ENCODE assay signal across 1 cellular context in the genomic region with DNA sequence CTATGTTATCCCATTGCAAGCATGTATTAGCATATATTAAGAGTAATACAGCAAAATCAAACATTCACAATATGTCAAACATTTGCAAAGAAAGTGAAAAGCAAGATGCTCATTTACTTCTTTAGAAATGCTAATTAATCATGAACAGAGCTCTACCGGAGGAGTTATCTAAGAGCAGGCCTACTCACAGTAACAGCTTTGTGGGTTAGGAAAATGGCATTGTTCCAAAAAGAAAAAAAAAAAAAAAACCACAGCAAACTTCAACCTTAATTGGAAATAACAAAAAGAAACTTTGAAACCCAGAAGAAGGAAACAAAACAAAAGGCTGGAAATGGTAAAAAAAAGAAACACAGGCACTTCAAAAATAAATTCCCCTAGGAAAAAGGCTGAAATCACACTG.
TF ChIP-seq lines count a peak whose summit lies in the region.

No MANE protein-coding gene starts in this region.

TF ChIP-seq in GM12878, 131 proteins besides CTCF, POLR2A, EP300 and RAD21 (continued from another document and continues in another):
- TF ChIP-seq, protein P1, sequence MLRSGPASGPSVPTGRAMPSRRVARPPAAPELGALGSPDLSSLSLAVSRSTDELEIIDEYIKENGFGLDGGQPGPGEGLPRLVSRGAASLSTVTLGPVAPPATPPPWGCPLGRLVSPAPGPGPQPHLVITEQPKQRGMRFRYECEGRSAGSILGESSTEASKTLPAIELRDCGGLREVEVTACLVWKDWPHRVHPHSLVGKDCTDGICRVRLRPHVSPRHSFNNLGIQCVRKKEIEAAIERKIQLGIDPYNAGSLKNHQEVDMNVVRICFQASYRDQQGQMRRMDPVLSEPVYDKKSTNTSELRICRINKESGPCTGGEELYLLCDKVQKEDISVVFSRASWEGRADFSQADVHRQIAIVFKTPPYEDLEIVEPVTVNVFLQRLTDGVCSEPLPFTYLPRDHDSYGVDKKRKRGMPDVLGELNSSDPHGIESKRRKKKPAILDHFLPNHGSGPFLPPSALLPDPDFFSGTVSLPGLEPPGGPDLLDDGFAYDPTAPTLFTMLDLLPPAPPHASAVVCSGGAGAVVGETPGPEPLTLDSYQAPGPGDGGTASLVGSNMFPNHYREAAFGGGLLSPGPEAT (IDR thresholded peaks at IDR 0.05; ENCODE audit: low read depth), result peak; percentile 30; the same call in 1 of the 2 replicates
- TF ChIP-seq, protein P2, sequence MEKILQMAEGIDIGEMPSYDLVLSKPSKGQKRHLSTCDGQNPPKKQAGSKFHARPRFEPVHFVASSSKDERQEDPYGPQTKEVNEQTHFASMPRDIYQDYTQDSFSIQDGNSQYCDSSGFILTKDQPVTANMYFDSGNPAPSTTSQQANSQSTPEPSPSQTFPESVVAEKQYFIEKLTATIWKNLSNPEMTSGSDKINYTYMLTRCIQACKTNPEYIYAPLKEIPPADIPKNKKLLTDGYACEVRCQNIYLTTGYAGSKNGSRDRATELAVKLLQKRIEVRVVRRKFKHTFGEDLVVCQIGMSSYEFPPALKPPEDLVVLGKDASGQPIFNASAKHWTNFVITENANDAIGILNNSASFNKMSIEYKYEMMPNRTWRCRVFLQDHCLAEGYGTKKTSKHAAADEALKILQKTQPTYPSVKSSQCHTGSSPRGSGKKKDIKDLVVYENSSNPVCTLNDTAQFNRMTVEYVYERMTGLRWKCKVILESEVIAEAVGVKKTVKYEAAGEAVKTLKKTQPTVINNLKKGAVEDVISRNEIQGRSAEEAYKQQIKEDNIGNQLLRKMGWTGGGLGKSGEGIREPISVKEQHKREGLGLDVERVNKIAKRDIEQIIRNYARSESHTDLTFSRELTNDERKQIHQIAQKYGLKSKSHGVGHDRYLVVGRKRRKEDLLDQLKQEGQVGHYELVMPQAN (conservative IDR thresholded peaks at IDR 0.05), result no peak
- TF ChIP-seq NFYA (IDR thresholded peaks at IDR 0.05; ENCODE audit: borderline replicate concordance, low read depth, low read length), result no peak
- TF ChIP-seq, protein P3, sequence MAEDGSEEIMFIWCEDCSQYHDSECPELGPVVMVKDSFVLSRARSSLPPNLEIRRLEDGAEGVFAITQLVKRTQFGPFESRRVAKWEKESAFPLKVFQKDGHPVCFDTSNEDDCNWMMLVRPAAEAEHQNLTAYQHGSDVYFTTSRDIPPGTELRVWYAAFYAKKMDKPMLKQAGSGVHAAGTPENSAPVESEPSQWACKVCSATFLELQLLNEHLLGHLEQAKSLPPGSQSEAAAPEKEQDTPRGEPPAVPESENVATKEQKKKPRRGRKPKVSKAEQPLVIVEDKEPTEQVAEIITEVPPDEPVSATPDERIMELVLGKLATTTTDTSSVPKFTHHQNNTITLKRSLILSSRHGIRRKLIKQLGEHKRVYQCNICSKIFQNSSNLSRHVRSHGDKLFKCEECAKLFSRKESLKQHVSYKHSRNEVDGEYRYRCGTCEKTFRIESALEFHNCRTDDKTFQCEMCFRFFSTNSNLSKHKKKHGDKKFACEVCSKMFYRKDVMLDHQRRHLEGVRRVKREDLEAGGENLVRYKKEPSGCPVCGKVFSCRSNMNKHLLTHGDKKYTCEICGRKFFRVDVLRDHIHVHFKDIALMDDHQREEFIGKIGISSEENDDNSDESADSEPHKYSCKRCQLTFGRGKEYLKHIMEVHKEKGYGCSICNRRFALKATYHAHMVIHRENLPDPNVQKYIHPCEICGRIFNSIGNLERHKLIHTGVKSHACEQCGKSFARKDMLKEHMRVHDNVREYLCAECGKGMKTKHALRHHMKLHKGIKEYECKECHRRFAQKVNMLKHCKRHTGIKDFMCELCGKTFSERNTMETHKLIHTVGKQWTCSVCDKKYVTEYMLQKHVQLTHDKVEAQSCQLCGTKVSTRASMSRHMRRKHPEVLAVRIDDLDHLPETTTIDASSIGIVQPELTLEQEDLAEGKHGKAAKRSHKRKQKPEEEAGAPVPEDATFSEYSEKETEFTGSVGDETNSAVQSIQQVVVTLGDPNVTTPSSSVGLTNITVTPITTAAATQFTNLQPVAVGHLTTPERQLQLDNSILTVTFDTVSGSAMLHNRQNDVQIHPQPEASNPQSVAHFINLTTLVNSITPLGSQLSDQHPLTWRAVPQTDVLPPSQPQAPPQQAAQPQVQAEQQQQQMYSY (CRISPR knock-in tag; IDR thresholded peaks at IDR 0.05), result no peak
- no peak for TF ChIP-seq SIX5 (IDR thresholded peaks at IDR 0.05; ENCODE audit: low read depth, low read length, severe bottlenecking)
- no peak for TF ChIP-seq SMAD5 (IDR thresholded peaks at IDR 0.05; ENCODE audit: low read depth)
- TF ChIP-seq MYB (IDR thresholded peaks at IDR 0.05; ENCODE audit: borderline replicate concordance, low read depth, low read length), result no peak
- TF ChIP-seq SUPT20H (IDR thresholded peaks at IDR 0.05; ENCODE audit: borderline replicate concordance, control insufficient read depth, low read depth, low read length), result no peak
- TF ChIP-seq, protein P4, sequence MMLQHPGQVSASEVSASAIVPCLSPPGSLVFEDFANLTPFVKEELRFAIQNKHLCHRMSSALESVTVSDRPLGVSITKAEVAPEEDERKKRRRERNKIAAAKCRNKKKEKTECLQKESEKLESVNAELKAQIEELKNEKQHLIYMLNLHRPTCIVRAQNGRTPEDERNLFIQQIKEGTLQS (IDR thresholded peaks at IDR 0.05; ENCODE audit: borderline replicate concordance, extremely low read depth, low read depth, low read length), result no peak
- TF ChIP-seq FOS (IDR thresholded peaks at IDR 0.05; ENCODE audit: borderline replicate concordance, extremely low read depth, insufficient read length), result no peak
- no peak for TF ChIP-seq GABPA (IDR thresholded peaks at IDR 0.05; ENCODE audit: low read depth)
- TF ChIP-seq, protein P5, sequence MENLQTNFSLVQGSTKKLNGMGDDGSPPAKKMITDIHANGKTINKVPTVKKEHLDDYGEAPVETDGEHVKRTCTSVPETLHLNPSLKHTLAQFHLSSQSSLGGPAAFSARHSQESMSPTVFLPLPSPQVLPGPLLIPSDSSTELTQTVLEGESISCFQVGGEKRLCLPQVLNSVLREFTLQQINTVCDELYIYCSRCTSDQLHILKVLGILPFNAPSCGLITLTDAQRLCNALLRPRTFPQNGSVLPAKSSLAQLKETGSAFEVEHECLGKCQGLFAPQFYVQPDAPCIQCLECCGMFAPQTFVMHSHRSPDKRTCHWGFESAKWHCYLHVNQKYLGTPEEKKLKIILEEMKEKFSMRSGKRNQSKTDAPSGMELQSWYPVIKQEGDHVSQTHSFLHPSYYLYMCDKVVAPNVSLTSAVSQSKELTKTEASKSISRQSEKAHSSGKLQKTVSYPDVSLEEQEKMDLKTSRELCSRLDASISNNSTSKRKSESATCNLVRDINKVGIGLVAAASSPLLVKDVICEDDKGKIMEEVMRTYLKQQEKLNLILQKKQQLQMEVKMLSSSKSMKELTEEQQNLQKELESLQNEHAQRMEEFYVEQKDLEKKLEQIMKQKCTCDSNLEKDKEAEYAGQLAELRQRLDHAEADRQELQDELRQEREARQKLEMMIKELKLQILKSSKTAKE (IDR thresholded peaks at IDR 0.05; ENCODE audit: low read depth, poor library complexity, severe bottlenecking), result no peak
- TF ChIP-seq, protein P6, sequence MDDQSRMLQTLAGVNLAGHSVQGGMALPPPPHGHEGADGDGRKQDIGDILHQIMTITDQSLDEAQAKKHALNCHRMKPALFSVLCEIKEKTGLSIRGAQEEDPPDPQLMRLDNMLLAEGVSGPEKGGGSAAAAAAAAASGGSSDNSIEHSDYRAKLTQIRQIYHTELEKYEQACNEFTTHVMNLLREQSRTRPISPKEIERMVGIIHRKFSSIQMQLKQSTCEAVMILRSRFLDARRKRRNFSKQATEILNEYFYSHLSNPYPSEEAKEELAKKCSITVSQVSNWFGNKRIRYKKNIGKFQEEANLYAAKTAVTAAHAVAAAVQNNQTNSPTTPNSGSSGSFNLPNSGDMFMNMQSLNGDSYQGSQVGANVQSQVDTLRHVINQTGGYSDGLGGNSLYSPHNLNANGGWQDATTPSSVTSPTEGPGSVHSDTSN (IDR thresholded peaks at IDR 0.05; ENCODE audit: insufficient replicate concordance, low read depth, low read length), result no peak
- no peak for TF ChIP-seq IRF4 (IDR thresholded peaks at IDR 0.05; ENCODE audit: low read depth, low read length)
- no peak for TF ChIP-seq TCF12 (IDR thresholded peaks at IDR 0.05; ENCODE audit: low read depth, low read length)
- no peak for TF ChIP-seq GATAD2B (conservative IDR thresholded peaks at IDR 0.05; ENCODE audit: low read depth)
- TF ChIP-seq, protein P7, sequence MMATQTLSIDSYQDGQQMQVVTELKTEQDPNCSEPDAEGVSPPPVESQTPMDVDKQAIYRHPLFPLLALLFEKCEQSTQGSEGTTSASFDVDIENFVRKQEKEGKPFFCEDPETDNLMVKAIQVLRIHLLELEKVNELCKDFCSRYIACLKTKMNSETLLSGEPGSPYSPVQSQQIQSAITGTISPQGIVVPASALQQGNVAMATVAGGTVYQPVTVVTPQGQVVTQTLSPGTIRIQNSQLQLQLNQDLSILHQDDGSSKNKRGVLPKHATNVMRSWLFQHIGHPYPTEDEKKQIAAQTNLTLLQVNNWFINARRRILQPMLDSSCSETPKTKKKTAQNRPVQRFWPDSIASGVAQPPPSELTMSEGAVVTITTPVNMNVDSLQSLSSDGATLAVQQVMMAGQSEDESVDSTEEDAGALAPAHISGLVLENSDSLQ (IDR thresholded peaks at IDR 0.05), result no peak
- no peak for TF ChIP-seq SREBF2 (IDR thresholded peaks at IDR 0.05; ENCODE audit: low read length)
- no peak for TF ChIP-seq NR2F1 (conservative IDR thresholded peaks at IDR 0.05)
- no peak for TF ChIP-seq SUZ12 (IDR thresholded peaks at IDR 0.05; ENCODE audit: unreplicated experiment)
- no peak for TF ChIP-seq ZNF274 (IDR thresholded peaks at IDR 0.05; ENCODE audit: insufficient read depth, insufficient read length)
- TF ChIP-seq, protein P8, sequence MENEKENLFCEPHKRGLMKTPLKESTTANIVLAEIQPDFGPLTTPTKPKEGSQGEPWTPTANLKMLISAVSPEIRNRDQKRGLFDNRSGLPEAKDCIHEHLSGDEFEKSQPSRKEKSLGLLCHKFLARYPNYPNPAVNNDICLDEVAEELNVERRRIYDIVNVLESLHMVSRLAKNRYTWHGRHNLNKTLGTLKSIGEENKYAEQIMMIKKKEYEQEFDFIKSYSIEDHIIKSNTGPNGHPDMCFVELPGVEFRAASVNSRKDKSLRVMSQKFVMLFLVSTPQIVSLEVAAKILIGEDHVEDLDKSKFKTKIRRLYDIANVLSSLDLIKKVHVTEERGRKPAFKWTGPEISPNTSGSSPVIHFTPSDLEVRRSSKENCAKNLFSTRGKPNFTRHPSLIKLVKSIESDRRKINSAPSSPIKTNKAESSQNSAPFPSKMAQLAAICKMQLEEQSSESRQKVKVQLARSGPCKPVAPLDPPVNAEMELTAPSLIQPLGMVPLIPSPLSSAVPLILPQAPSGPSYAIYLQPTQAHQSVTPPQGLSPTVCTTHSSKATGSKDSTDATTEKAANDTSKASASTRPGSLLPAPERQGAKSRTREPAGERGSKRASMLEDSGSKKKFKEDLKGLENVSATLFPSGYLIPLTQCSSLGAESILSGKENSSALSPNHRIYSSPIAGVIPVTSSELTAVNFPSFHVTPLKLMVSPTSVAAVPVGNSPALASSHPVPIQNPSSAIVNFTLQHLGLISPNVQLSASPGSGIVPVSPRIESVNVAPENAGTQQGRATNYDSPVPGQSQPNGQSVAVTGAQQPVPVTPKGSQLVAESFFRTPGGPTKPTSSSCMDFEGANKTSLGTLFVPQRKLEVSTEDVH (IDR thresholded peaks at IDR 0.05; ENCODE audit: low read depth, partially characterized antibody), result no peak
- TF ChIP-seq YY1 (IDR thresholded peaks at IDR 0.05; ENCODE audit: low read depth, low read length), result no peak
- TF ChIP-seq JUNB (IDR thresholded peaks at IDR 0.05), result no peak
- TF ChIP-seq ZSCAN29 (IDR thresholded peaks at IDR 0.05), result no peak
- TF ChIP-seq ZNF24 (IDR thresholded peaks at IDR 0.05), result no peak
- TF ChIP-seq, protein P9, sequence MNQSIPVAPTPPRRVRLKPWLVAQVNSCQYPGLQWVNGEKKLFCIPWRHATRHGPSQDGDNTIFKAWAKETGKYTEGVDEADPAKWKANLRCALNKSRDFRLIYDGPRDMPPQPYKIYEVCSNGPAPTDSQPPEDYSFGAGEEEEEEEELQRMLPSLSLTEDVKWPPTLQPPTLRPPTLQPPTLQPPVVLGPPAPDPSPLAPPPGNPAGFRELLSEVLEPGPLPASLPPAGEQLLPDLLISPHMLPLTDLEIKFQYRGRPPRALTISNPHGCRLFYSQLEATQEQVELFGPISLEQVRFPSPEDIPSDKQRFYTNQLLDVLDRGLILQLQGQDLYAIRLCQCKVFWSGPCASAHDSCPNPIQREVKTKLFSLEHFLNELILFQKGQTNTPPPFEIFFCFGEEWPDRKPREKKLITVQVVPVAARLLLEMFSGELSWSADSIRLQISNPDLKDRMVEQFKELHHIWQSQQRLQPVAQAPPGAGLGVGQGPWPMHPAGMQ (IDR thresholded peaks at IDR 0.05; ENCODE audit: borderline replicate concordance), result no peak
- no peak for TF ChIP-seq KLF5 (IDR thresholded peaks at IDR 0.05; ENCODE audit: partially characterized antibody)
- no peak for TF ChIP-seq NR2C1 (IDR thresholded peaks at IDR 0.05)
- TF ChIP-seq CHD2 (IDR thresholded peaks at IDR 0.05; ENCODE audit: borderline replicate concordance, low read depth, low read length), result no peak
- no peak for TF ChIP-seq EZH2 (IDR thresholded peaks at IDR 0.05; ENCODE audit: borderline replicate concordance, control insufficient read depth, low read depth, low read length)
- TF ChIP-seq POLR2AphosphoS5 (IDR thresholded peaks at IDR 0.05; ENCODE audit: low read length), result no peak
- TF ChIP-seq, protein P10, sequence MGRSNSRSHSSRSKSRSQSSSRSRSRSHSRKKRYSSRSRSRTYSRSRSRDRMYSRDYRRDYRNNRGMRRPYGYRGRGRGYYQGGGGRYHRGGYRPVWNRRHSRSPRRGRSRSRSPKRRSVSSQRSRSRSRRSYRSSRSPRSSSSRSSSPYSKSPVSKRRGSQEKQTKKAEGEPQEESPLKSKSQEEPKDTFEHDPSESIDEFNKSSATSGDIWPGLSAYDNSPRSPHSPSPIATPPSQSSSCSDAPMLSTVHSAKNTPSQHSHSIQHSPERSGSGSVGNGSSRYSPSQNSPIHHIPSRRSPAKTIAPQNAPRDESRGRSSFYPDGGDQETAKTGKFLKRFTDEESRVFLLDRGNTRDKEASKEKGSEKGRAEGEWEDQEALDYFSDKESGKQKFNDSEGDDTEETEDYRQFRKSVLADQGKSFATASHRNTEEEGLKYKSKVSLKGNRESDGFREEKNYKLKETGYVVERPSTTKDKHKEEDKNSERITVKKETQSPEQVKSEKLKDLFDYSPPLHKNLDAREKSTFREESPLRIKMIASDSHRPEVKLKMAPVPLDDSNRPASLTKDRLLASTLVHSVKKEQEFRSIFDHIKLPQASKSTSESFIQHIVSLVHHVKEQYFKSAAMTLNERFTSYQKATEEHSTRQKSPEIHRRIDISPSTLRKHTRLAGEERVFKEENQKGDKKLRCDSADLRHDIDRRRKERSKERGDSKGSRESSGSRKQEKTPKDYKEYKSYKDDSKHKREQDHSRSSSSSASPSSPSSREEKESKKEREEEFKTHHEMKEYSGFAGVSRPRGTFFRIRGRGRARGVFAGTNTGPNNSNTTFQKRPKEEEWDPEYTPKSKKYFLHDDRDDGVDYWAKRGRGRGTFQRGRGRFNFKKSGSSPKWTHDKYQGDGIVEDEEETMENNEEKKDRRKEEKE (IDR thresholded peaks at IDR 0.05), result no peak
- no peak for TF ChIP-seq EED (IDR thresholded peaks at IDR 0.05; ENCODE audit: low read depth)
- TF ChIP-seq TARDBP (IDR thresholded peaks at IDR 0.05; ENCODE audit: borderline replicate concordance), result no peak
- TF ChIP-seq SRF (IDR thresholded peaks at IDR 0.05; ENCODE audit: low read depth in 2 of 2, low read length in 2 of 2), result no peak
- no peak for TF ChIP-seq ZNF622 (IDR thresholded peaks at IDR 0.05)
- no peak for TF ChIP-seq STAT1 (conservative IDR thresholded peaks at IDR 0.05)
